Comparison of ENCODE assay signal across 15 cellular contexts in genomic region chr5:108280248-108280647, GRCh38.
DNase-seq lines count a peak whose midpoint lies in the region; ATAC-seq and TF ChIP-seq lines count a peak whose summit lies in the region.
"Had no signal": no experiment of that assay in that cellular context is flagged by ENCODE, and none has a peak within 500 bp of the region (broad histone marks: within the 10 kb centered on the region; RNA-seq: fewer than 3 reads in every experiment).

No MANE protein-coding gene starts in this region.

- peak overlapping the region; percentile 22; the same call in 1 of the 2 replicates for H3K4me3 ChIP-seq in LNCaP clone FGC (ENCODE audit: low read depth, low read length)
- no peak overlapping the region for H3K4me3 ChIP-seq in ovary
- H3K4me3 ChIP-seq: A549 had no signal

- H3K4me1 ChIP-seq in ovary (ENCODE audit: insufficient read depth): no peaks in the 10 kb centered on the region
- H3K4me1 ChIP-seq: A549, BE2C had no signal

- CTCF ChIA-PET in activated naive CD4-positive, alpha-beta T cell treated with anti-CD3 and anti-CD28 coated beads for 36 hours (lab: Charles Lee): interaction anchor here (0.6 kb wide), 1 partner anchor 263 kb away, joined by 4 read pairs; no protein-coding TSS in a partner anchor
- CTCF ChIA-PET in activated naive CD4-positive, alpha-beta T cell treated with anti-CD3 and anti-CD28 coated beads, Interleukin-2, amount 10 ng/mL, durations not matched to agents 7 days and 5 days (lab: Charles Lee): no interaction called here

- no peaks in the 10 kb centered on the region for H3K9me3 ChIP-seq in ovary
- H3K9me3 ChIP-seq: BE2C had no signal

- H3K36me3 Mint-ChIP-seq in activated naive CD4-positive, alpha-beta T cell treated with anti-CD3 and anti-CD28 coated beads for 36 hours (ENCODE audit: low read depth): peaks cover 37% of the 10 kb centered on the region
- H3K36me3 Mint-ChIP-seq in activated naive CD4-positive, alpha-beta T cell treated with anti-CD3 and anti-CD28 coated beads, Interleukin-2, amount 10 ng/mL, durations not matched to agents 7 days and 5 days: peaks cover 10% of the 10 kb centered on the region
- no peaks in the 10 kb centered on the region for H3K36me3 Mint-ChIP-seq in stimulated activated effector memory CD8-positive, alpha-beta T cell treated with anti-CD3 and anti-CD28 coated beads, Interleukin-12 subunit alpha, Interleukin-12 subunit beta, amount 100 ng/mL, for 72 hours

- no peaks in the 10 kb centered on the region for H3K27me3 Mint-ChIP-seq in activated naive CD4-positive, alpha-beta T cell treated with anti-CD3 and anti-CD28 coated beads for 36 hours (ENCODE audit: low read depth)
- H3K27me3 Mint-ChIP-seq in activated naive CD4-positive, alpha-beta T cell treated with anti-CD3 and anti-CD28 coated beads, Interleukin-2, amount 10 ng/mL, durations not matched to agents 7 days and 5 days: no peaks in the 10 kb centered on the region
- H3K27me3 Mint-ChIP-seq: CD4-positive, alpha-beta memory T cell had no signal

- peaks cover 30% of the 10 kb centered on the region for H3K4me1 Mint-ChIP-seq in activated naive CD4-positive, alpha-beta T cell treated with anti-CD3 and anti-CD28 coated beads for 36 hours (ENCODE audit: low read depth)
- H3K4me1 Mint-ChIP-seq in activated naive CD4-positive, alpha-beta T cell treated with anti-CD3 and anti-CD28 coated beads, Interleukin-2, amount 10 ng/mL, durations not matched to agents 7 days and 5 days: peaks cover 5% of the 10 kb centered on the region
- H3K4me1 Mint-ChIP-seq in stimulated activated effector memory CD8-positive, alpha-beta T cell treated with anti-CD3 and anti-CD28 coated beads, Interleukin-12 subunit alpha, Interleukin-12 subunit beta, amount 100 ng/mL, for 72 hours: peaks cover 29% of the 10 kb centered on the region

- TF ChIP-seq EP300 in ovary (IDR thresholded peaks at IDR 0.05): no peak

- peak overlapping the region; percentile 51 for H3K27ac Mint-ChIP-seq in activated naive CD4-positive, alpha-beta T cell treated with anti-CD3 and anti-CD28 coated beads for 36 hours
- no peak overlapping the region for H3K27ac Mint-ChIP-seq in activated naive CD4-positive, alpha-beta T cell treated with anti-CD3 and anti-CD28 coated beads, Interleukin-2, amount 10 ng/mL, durations not matched to agents 7 days and 5 days
- no peak overlapping the region for H3K27ac Mint-ChIP-seq in stimulated activated effector memory CD8-positive, alpha-beta T cell treated with anti-CD3 and anti-CD28 coated beads, Interleukin-12 subunit alpha, Interleukin-12 subunit beta, amount 100 ng/mL, for 72 hours
- H3K27ac Mint-ChIP-seq: CD4-positive, alpha-beta memory T cell; H9 had no signal

- peaks cover 23% of the 10 kb centered on the region for H3K9me3 Mint-ChIP-seq in activated naive CD4-positive, alpha-beta T cell treated with anti-CD3 and anti-CD28 coated beads for 36 hours
- peaks cover 9% of the 10 kb centered on the region for H3K9me3 Mint-ChIP-seq in activated naive CD4-positive, alpha-beta T cell treated with anti-CD3 and anti-CD28 coated beads, Interleukin-2, amount 10 ng/mL, durations not matched to agents 7 days and 5 days
- H3K9me3 Mint-ChIP-seq in stimulated activated effector memory CD8-positive, alpha-beta T cell treated with anti-CD3 and anti-CD28 coated beads, Interleukin-12 subunit alpha, Interleukin-12 subunit beta, amount 100 ng/mL, for 72 hours: peaks cover 16% of the 10 kb centered on the region
- H3K9me3 Mint-ChIP-seq: H9 had no signal

- H3K36me3 ChIP-seq in ovary: no peaks in the 10 kb centered on the region
- H3K36me3 ChIP-seq: BE2C had no signal

- no peak for ATAC-seq in stimulated activated effector memory CD8-positive, alpha-beta T cell treated with anti-CD3 and anti-CD28 coated beads, Interleukin-12 subunit alpha, Interleukin-12 subunit beta, amount 100 ng/mL, for 72 hours
- ATAC-seq: A549 had no signal

- no peak for TF ChIP-seq POLR2A in ovary (IDR thresholded peaks at IDR 0.05)

- H3K27me3 ChIP-seq in ovary: no peaks in the 10 kb centered on the region
- H3K27me3 ChIP-seq: BE2C had no signal

- no peak overlapping the region for H3K4me3 Mint-ChIP-seq in activated naive CD4-positive, alpha-beta T cell treated with anti-CD3 and anti-CD28 coated beads for 36 hours
- no peak overlapping the region for H3K4me3 Mint-ChIP-seq in activated naive CD4-positive, alpha-beta T cell treated with anti-CD3 and anti-CD28 coated beads, Interleukin-2, amount 10 ng/mL, durations not matched to agents 7 days and 5 days
- no peak overlapping the region for H3K4me3 Mint-ChIP-seq in stimulated activated effector memory CD8-positive, alpha-beta T cell treated with anti-CD3 and anti-CD28 coated beads, Interleukin-12 subunit alpha, Interleukin-12 subunit beta, amount 100 ng/mL, for 72 hours
- H3K4me3 Mint-ChIP-seq: H9 had no signal

- no peak for DNase-seq in activated naive CD4-positive, alpha-beta T cell treated with anti-CD3 and anti-CD28 coated beads for 36 hours
- no peak for DNase-seq in activated naive CD4-positive, alpha-beta T cell treated with anti-CD3 and anti-CD28 coated beads, Interleukin-2, amount 10 ng/mL, durations not matched to agents 7 days and 5 days
- DNase-seq in LNCaP clone FGC (ENCODE audit: low read depth): peak; percentile 81
- no peak for DNase-seq in ovary
- no peak for DNase-seq in stimulated activated effector memory CD8-positive, alpha-beta T cell treated with anti-CD3 and anti-CD28 coated beads, Interleukin-12 subunit alpha, Interleukin-12 subunit beta, amount 100 ng/mL, for 72 hours (ENCODE audit: low spot score in 2 of 2)
- DNase-seq: BE2C; CD4-positive, alpha-beta memory T cell; DMS153; DMS79 treated with DMSO at 0.1 percent for 48 hours; EL; GOT3; H9 had no signal

- H3K27ac ChIP-seq in VCaP (peak overlapping the region; percentile 29), ovary (no peak overlapping the region)
- H3K27ac ChIP-seq: A549, C4-2B had no signal

- intact Hi-C loops in activated naive CD4-positive, alpha-beta T cell treated with anti-CD3 and anti-CD28 coated beads for 36 hours (cut with micrococcal nuclease): loop anchor here (1.0 kb wide), 1 partner anchor 102 kb away; the partner anchor contains the start of gene FBXL17
- intact Hi-C loops in ovary (cut with DNase I): no loop called here

- no peak for TF ChIP-seq CTCF in LNCaP clone FGC (IDR thresholded peaks at IDR 0.05; ENCODE audit: control insufficient read depth, extremely low read depth, insufficient read depth)
- TF ChIP-seq CTCF in VCaP (conservative IDR thresholded peaks at IDR 0.05): no peak
- no peak for TF ChIP-seq CTCF in ovary (IDR thresholded peaks at IDR 0.05)
